ENCODE assay signal across 1 cellular context in the genomic region with DNA sequence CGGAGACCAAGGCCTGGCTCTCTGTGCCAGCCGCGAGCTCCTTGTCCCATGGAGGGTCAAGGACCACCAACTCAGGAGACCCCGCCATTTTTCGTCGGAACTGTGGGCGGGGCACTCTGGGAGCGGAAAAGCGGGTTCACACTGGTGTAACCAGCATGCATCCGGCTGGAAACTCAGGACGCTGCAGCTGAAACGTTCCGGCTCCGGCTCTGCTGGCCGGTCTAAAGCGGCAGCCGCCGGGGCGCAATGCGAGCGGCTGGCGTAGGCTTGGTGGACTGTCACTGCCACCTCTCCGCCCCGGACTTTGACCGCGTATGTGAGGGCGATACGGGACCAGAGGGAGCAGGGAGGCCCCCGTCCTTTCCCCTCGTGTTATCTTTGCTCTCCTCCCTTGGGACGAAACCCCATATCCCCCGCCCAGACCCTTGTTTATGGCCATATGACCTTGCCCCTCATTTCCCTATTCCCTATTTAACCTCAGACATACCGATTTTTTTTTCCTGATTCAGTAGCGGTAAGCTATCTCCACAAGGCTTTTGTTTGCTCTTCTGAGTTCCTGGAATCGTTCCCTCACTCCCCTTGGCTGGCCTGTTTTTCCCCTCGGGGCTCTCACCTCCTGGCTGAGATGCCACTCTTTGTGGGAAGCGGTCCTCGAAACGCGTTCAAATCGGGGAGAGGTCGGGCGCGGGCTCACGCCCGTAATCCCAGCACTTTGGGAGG.
TF ChIP-seq lines count a peak whose summit lies in the region.

A gene with protein sequence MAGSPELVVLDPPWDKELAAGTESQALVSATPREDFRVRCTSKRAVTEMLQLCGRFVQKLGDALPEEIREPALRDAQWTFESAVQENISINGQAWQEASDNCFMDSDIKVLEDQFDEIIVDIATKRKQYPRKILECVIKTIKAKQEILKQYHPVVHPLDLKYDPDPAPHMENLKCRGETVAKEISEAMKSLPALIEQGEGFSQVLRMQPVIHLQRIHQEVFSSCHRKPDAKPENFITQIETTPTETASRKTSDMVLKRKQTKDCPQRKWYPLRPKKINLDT (minus strand): TSS at position 102 of the 720 bp plus-strand sequence. CDS start 14 bp downstream, at position 88.
A gene with protein sequence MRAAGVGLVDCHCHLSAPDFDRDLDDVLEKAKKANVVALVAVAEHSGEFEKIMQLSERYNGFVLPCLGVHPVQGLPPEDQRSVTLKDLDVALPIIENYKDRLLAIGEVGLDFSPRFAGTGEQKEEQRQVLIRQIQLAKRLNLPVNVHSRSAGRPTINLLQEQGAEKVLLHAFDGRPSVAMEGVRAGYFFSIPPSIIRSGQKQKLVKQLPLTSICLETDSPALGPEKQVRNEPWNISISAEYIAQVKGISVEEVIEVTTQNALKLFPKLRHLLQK (plus strand): TSS at position 219 of the 720 bp plus-strand sequence. CDS start 28 bp downstream, at position 247.

TF ChIP-seq in WTC11, 78 proteins besides CTCF, POLR2A, EP300 and RAD21 (continued from another document):
- TF ChIP-seq GABPB1 (CRISPR knock-in tag; IDR thresholded peaks at IDR 0.05) (peak; percentile 90), SMAD4 (CRISPR knock-in tag; IDR thresholded peaks at IDR 0.05) (no peak), KAT7 (CRISPR knock-in tag; IDR thresholded peaks at IDR 0.05; ENCODE audit: borderline replicate concordance) (peak; percentile 95), OVOL2 (CRISPR knock-in tag; IDR thresholded peaks at IDR 0.05; ENCODE audit: borderline replicate concordance) (no peak), JUN (CRISPR knock-in tag; IDR thresholded peaks at IDR 0.05) (0 out of 2 replicates have a peak, but pooled peaks have one; percentile 41), RELA (CRISPR knock-in tag; IDR thresholded peaks at IDR 0.05; ENCODE audit: borderline replicate concordance) (no peak; the same call in 1 of the 2 replicates), ZNF121 (CRISPR knock-in tag; IDR thresholded peaks at IDR 0.05) (no peak), ETV6 (CRISPR knock-in tag; IDR thresholded peaks at IDR 0.05) (peak; percentile 97), MYBL2 (CRISPR knock-in tag; IDR thresholded peaks at IDR 0.05) (peak; percentile 91), ZNF423 (CRISPR knock-in tag; IDR thresholded peaks at IDR 0.05) (no peak), GRHL2 (CRISPR knock-in tag; IDR thresholded peaks at IDR 0.05; ENCODE audit: insufficient replicate concordance, severe bottlenecking) (no peak)
- TF ChIP-seq, protein P1, sequence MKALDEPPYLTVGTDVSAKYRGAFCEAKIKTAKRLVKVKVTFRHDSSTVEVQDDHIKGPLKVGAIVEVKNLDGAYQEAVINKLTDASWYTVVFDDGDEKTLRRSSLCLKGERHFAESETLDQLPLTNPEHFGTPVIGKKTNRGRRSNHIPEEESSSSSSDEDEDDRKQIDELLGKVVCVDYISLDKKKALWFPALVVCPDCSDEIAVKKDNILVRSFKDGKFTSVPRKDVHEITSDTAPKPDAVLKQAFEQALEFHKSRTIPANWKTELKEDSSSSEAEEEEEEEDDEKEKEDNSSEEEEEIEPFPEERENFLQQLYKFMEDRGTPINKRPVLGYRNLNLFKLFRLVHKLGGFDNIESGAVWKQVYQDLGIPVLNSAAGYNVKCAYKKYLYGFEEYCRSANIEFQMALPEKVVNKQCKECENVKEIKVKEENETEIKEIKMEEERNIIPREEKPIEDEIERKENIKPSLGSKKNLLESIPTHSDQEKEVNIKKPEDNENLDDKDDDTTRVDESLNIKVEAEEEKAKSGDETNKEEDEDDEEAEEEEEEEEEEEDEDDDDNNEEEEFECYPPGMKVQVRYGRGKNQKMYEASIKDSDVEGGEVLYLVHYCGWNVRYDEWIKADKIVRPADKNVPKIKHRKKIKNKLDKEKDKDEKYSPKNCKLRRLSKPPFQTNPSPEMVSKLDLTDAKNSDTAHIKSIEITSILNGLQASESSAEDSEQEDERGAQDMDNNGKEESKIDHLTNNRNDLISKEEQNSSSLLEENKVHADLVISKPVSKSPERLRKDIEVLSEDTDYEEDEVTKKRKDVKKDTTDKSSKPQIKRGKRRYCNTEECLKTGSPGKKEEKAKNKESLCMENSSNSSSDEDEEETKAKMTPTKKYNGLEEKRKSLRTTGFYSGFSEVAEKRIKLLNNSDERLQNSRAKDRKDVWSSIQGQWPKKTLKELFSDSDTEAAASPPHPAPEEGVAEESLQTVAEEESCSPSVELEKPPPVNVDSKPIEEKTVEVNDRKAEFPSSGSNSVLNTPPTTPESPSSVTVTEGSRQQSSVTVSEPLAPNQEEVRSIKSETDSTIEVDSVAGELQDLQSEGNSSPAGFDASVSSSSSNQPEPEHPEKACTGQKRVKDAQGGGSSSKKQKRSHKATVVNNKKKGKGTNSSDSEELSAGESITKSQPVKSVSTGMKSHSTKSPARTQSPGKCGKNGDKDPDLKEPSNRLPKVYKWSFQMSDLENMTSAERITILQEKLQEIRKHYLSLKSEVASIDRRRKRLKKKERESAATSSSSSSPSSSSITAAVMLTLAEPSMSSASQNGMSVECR (CRISPR knock-in tag; IDR thresholded peaks at IDR 0.05; ENCODE audit: borderline replicate concordance): peak; percentile 98
- TF ChIP-seq, protein P2, sequence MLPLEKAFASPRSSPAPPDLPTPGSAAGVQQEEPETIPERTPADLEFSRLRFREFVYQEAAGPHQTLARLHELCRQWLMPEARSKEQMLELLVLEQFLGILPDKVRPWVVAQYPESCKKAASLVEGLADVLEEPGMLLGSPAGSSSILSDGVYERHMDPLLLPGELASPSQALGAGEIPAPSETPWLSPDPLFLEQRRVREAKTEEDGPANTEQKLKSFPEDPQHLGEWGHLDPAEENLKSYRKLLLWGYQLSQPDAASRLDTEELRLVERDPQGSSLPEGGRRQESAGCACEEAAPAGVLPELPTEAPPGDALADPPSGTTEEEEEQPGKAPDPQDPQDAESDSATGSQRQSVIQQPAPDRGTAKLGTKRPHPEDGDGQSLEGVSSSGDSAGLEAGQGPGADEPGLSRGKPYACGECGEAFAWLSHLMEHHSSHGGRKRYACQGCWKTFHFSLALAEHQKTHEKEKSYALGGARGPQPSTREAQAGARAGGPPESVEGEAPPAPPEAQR (CRISPR knock-in tag; IDR thresholded peaks at IDR 0.05): no peak
- TF ChIP-seq, protein P3, sequence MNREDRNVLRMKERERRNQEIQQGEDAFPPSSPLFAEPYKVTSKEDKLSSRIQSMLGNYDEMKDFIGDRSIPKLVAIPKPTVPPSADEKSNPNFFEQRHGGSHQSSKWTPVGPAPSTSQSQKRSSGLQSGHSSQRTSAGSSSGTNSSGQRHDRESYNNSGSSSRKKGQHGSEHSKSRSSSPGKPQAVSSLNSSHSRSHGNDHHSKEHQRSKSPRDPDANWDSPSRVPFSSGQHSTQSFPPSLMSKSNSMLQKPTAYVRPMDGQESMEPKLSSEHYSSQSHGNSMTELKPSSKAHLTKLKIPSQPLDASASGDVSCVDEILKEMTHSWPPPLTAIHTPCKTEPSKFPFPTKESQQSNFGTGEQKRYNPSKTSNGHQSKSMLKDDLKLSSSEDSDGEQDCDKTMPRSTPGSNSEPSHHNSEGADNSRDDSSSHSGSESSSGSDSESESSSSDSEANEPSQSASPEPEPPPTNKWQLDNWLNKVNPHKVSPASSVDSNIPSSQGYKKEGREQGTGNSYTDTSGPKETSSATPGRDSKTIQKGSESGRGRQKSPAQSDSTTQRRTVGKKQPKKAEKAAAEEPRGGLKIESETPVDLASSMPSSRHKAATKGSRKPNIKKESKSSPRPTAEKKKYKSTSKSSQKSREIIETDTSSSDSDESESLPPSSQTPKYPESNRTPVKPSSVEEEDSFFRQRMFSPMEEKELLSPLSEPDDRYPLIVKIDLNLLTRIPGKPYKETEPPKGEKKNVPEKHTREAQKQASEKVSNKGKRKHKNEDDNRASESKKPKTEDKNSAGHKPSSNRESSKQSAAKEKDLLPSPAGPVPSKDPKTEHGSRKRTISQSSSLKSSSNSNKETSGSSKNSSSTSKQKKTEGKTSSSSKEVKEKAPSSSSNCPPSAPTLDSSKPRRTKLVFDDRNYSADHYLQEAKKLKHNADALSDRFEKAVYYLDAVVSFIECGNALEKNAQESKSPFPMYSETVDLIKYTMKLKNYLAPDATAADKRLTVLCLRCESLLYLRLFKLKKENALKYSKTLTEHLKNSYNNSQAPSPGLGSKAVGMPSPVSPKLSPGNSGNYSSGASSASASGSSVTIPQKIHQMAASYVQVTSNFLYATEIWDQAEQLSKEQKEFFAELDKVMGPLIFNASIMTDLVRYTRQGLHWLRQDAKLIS (CRISPR knock-in tag; IDR thresholded peaks at IDR 0.05; ENCODE audit: borderline replicate concordance): peak; percentile 82; the same call in 1 of the 2 replicates
- TF ChIP-seq, protein P4, sequence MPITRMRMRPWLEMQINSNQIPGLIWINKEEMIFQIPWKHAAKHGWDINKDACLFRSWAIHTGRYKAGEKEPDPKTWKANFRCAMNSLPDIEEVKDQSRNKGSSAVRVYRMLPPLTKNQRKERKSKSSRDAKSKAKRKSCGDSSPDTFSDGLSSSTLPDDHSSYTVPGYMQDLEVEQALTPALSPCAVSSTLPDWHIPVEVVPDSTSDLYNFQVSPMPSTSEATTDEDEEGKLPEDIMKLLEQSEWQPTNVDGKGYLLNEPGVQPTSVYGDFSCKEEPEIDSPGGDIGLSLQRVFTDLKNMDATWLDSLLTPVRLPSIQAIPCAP (CRISPR knock-in tag; IDR thresholded peaks at IDR 0.05): peak; percentile 43; the same call in 1 of the 2 replicates
- TF ChIP-seq, protein P5, sequence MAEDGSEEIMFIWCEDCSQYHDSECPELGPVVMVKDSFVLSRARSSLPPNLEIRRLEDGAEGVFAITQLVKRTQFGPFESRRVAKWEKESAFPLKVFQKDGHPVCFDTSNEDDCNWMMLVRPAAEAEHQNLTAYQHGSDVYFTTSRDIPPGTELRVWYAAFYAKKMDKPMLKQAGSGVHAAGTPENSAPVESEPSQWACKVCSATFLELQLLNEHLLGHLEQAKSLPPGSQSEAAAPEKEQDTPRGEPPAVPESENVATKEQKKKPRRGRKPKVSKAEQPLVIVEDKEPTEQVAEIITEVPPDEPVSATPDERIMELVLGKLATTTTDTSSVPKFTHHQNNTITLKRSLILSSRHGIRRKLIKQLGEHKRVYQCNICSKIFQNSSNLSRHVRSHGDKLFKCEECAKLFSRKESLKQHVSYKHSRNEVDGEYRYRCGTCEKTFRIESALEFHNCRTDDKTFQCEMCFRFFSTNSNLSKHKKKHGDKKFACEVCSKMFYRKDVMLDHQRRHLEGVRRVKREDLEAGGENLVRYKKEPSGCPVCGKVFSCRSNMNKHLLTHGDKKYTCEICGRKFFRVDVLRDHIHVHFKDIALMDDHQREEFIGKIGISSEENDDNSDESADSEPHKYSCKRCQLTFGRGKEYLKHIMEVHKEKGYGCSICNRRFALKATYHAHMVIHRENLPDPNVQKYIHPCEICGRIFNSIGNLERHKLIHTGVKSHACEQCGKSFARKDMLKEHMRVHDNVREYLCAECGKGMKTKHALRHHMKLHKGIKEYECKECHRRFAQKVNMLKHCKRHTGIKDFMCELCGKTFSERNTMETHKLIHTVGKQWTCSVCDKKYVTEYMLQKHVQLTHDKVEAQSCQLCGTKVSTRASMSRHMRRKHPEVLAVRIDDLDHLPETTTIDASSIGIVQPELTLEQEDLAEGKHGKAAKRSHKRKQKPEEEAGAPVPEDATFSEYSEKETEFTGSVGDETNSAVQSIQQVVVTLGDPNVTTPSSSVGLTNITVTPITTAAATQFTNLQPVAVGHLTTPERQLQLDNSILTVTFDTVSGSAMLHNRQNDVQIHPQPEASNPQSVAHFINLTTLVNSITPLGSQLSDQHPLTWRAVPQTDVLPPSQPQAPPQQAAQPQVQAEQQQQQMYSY (CRISPR knock-in tag; IDR thresholded peaks at IDR 0.05): 0 out of 2 replicates have a peak, but pooled peaks have one; percentile 14
- TF ChIP-seq, protein P6, sequence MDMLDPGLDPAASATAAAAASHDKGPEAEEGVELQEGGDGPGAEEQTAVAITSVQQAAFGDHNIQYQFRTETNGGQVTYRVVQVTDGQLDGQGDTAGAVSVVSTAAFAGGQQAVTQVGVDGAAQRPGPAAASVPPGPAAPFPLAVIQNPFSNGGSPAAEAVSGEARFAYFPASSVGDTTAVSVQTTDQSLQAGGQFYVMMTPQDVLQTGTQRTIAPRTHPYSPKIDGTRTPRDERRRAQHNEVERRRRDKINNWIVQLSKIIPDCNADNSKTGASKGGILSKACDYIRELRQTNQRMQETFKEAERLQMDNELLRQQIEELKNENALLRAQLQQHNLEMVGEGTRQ (CRISPR knock-in tag; IDR thresholded peaks at IDR 0.05): no peak
- TF ChIP-seq, protein P7, sequence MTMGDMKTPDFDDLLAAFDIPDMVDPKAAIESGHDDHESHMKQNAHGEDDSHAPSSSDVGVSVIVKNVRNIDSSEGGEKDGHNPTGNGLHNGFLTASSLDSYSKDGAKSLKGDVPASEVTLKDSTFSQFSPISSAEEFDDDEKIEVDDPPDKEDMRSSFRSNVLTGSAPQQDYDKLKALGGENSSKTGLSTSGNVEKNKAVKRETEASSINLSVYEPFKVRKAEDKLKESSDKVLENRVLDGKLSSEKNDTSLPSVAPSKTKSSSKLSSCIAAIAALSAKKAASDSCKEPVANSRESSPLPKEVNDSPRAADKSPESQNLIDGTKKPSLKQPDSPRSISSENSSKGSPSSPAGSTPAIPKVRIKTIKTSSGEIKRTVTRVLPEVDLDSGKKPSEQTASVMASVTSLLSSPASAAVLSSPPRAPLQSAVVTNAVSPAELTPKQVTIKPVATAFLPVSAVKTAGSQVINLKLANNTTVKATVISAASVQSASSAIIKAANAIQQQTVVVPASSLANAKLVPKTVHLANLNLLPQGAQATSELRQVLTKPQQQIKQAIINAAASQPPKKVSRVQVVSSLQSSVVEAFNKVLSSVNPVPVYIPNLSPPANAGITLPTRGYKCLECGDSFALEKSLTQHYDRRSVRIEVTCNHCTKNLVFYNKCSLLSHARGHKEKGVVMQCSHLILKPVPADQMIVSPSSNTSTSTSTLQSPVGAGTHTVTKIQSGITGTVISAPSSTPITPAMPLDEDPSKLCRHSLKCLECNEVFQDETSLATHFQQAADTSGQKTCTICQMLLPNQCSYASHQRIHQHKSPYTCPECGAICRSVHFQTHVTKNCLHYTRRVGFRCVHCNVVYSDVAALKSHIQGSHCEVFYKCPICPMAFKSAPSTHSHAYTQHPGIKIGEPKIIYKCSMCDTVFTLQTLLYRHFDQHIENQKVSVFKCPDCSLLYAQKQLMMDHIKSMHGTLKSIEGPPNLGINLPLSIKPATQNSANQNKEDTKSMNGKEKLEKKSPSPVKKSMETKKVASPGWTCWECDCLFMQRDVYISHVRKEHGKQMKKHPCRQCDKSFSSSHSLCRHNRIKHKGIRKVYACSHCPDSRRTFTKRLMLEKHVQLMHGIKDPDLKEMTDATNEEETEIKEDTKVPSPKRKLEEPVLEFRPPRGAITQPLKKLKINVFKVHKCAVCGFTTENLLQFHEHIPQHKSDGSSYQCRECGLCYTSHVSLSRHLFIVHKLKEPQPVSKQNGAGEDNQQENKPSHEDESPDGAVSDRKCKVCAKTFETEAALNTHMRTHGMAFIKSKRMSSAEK (CRISPR knock-in tag; IDR thresholded peaks at IDR 0.05; ENCODE audit: borderline replicate concordance): no peak
- TF ChIP-seq, protein P8, sequence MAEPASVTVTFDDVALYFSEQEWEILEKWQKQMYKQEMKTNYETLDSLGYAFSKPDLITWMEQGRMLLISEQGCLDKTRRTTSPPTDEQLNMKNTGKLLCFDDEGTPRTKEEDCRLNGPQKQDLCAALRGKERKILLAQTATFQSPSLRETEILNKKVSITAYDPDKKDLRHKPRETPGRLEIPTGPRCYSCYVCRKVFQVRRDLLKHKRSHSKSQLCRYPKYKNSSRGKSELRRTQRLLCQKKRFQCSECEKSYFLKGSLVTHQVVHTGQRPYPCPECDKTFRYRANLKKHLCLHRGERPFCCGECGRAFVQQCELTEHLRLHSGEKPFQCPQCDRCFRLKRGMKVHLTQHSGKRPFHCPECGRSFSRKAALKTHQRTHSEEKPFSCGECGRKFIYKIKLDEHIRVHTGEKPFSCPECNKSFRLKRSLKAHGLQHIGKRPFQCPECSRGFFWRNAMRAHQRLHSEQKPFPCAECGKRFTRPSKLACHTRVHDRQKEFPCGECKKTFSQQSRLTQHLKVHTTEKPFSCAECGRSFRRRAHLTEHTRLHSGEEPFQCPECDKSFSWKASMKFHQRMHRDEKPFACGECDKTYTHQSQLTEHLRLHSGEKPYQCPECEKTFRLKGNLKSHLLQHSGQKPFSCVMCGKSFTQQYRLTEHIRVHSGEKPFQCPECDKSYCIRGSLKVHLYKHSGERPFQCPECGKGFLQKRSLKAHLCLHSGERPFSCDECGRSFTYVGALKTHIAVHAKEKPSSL (CRISPR knock-in tag; conservative IDR thresholded peaks at IDR 0.05): no peak
